2 cellular contexts compared by ENCODE assay signal in the genomic region with DNA sequence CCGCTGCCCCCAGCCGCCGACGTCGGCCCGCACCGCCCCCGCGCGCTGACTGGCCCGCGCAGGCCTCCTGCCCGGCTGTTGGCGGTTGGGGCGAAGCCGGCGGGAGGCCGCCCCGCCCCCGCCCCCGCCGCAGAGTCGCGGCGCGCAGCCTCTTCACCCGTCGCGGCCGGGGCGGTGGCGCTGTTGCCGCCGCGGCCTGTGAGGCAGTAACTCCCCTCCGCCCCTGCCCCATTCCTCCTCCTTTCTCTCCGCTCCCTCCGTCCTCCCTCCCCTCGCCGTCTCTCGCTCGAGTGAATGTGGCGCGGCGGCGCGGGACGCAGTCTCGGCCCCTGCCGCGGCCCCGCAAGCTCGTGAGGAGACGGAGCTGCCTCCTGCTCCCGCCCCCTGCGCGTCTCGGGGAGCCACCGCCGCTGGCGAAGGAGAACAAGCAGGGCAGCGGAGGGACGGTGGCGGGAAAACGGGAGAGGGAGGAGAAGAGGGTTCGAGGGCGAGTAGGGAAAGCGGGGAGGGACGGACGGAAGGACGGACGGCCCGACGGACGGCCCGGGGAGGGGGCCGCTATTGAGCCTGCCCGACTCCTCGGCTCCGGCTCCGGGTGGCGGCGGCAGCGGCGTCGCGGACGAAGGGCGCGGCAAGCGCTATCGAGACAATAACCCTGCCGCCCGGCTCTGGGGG.
A peak's percentile ranks its signal among the peaks of the same experiment; 100 is the strongest.
TF ChIP-seq lines count a peak whose summit lies in the region.

No MANE protein-coding gene starts in this region.

TF ChIP-seq in HEK293, 187 proteins besides CTCF, POLR2A, EP300 and RAD21 (continued from another document and continues in another):
- peak; percentile 63; the same call in 1 of the 2 replicates for TF ChIP-seq ZNF843 (tag by site-specific recombination; IDR thresholded peaks at IDR 0.05)
- TF ChIP-seq HOXA7 (CRISPR knock-in tag; IDR thresholded peaks at IDR 0.05; ENCODE audit: borderline replicate concordance) = no peak
- no peak for TF ChIP-seq ZNF658 (tag by site-specific recombination; IDR thresholded peaks at IDR 0.05)
- TF ChIP-seq RBAK (tag by site-specific recombination; IDR thresholded peaks at IDR 0.05) = no peak
- peak; percentile 87 for TF ChIP-seq ZBTB7A (tag by site-specific recombination; IDR thresholded peaks at IDR 0.05; ENCODE audit: low read depth)
- no peak for TF ChIP-seq ZNF473 (tag by site-specific recombination; IDR thresholded peaks at IDR 0.05)
- TF ChIP-seq ZNF626 (tag by site-specific recombination; IDR thresholded peaks at IDR 0.05) = no peak
- TF ChIP-seq MEIS1 (CRISPR knock-in tag; IDR thresholded peaks at IDR 0.05; ENCODE audit: borderline replicate concordance) = no peak
- peak; percentile 75; the same call in 1 of the 2 replicates for TF ChIP-seq ZNF324 (tag by site-specific recombination; IDR thresholded peaks at IDR 0.05)
- TF ChIP-seq ZNF354C (tag by site-specific recombination; IDR thresholded peaks at IDR 0.05; ENCODE audit: borderline replicate concordance, low read depth) = no peak
- no peak for TF ChIP-seq ZNF211 (tag by site-specific recombination; IDR thresholded peaks at IDR 0.05; ENCODE audit: low read depth)
- peak; percentile 15; the same call in 1 of the 2 replicates for TF ChIP-seq ZNF423 (tag by site-specific recombination; IDR thresholded peaks at IDR 0.05)
- TF ChIP-seq, protein P1, sequence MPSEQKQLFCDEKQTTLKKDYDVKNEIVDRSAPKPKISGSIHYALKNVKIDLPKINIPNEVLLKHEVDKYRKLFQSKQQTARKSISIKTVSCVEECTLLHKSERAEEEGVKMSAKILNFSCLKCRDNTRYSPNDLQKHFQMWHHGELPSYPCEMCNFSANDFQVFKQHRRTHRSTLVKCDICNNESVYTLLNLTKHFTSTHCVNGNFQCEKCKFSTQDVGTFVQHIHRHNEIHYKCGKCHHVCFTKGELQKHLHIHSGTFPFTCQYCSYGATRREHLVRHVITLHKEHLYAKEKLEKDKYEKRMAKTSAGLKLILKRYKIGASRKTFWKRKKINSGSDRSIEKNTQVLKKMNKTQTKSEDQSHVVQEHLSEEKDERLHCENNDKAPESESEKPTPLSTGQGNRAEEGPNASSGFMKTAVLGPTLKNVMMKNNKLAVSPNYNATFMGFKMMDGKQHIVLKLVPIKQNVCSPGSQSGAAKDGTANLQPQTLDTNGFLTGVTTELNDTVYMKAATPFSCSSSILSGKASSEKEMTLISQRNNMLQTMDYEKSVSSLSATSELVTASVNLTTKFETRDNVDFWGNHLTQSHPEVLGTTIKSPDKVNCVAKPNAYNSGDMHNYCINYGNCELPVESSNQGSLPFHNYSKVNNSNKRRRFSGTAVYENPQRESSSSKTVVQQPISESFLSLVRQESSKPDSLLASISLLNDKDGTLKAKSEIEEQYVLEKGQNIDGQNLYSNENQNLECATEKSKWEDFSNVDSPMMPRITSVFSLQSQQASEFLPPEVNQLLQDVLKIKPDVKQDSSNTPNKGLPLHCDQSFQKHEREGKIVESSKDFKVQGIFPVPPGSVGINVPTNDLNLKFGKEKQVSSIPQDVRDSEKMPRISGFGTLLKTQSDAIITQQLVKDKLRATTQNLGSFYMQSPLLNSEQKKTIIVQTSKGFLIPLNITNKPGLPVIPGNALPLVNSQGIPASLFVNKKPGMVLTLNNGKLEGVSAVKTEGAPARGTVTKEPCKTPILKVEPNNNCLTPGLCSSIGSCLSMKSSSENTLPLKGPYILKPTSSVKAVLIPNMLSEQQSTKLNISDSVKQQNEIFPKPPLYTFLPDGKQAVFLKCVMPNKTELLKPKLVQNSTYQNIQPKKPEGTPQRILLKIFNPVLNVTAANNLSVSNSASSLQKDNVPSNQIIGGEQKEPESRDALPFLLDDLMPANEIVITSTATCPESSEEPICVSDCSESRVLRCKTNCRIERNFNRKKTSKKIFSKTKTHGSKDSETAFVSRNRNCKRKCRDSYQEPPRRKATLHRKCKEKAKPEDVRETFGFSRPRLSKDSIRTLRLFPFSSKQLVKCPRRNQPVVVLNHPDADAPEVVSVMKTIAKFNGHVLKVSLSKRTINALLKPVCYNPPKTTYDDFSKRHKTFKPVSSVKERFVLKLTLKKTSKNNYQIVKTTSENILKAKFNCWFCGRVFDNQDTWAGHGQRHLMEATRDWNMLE (tag by site-specific recombination; conservative IDR thresholded peaks at IDR 0.05; ENCODE audit: low read depth) = no peak
- TF ChIP-seq ZNF416 (tag by site-specific recombination; IDR thresholded peaks at IDR 0.05) = no peak
- no peak for TF ChIP-seq ZNF433 (tag by site-specific recombination; IDR thresholded peaks at IDR 0.05; ENCODE audit: low read depth)
- TF ChIP-seq ZNF292 (tag by site-specific recombination; IDR thresholded peaks at IDR 0.05; ENCODE audit: borderline replicate concordance, low read depth) = no peak
- TF ChIP-seq ZNF501 (tag by site-specific recombination; IDR thresholded peaks at IDR 0.05) = peak; percentile 86
- TF ChIP-seq ZSCAN30 (tag by site-specific recombination; IDR thresholded peaks at IDR 0.05) = peak; percentile 71
- peak; percentile 67 for TF ChIP-seq SP3 (tag by site-specific recombination; IDR thresholded peaks at IDR 0.05)
- no peak for TF ChIP-seq ZNF785 (tag by site-specific recombination; IDR thresholded peaks at IDR 0.05)
- TF ChIP-seq ZNF146 (tag by site-specific recombination; IDR thresholded peaks at IDR 0.05) = peak; percentile 60
- peak; percentile 85 for TF ChIP-seq KLF7 (tag by site-specific recombination; IDR thresholded peaks at IDR 0.05; ENCODE audit: borderline replicate concordance)
- TF ChIP-seq ZNF791 (tag by site-specific recombination; IDR thresholded peaks at IDR 0.05) = no peak
- TF ChIP-seq, protein P2, sequence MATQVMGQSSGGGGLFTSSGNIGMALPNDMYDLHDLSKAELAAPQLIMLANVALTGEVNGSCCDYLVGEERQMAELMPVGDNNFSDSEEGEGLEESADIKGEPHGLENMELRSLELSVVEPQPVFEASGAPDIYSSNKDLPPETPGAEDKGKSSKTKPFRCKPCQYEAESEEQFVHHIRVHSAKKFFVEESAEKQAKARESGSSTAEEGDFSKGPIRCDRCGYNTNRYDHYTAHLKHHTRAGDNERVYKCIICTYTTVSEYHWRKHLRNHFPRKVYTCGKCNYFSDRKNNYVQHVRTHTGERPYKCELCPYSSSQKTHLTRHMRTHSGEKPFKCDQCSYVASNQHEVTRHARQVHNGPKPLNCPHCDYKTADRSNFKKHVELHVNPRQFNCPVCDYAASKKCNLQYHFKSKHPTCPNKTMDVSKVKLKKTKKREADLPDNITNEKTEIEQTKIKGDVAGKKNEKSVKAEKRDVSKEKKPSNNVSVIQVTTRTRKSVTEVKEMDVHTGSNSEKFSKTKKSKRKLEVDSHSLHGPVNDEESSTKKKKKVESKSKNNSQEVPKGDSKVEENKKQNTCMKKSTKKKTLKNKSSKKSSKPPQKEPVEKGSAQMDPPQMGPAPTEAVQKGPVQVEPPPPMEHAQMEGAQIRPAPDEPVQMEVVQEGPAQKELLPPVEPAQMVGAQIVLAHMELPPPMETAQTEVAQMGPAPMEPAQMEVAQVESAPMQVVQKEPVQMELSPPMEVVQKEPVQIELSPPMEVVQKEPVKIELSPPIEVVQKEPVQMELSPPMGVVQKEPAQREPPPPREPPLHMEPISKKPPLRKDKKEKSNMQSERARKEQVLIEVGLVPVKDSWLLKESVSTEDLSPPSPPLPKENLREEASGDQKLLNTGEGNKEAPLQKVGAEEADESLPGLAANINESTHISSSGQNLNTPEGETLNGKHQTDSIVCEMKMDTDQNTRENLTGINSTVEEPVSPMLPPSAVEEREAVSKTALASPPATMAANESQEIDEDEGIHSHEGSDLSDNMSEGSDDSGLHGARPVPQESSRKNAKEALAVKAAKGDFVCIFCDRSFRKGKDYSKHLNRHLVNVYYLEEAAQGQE (tag by site-specific recombination; IDR thresholded peaks at IDR 0.05) = no peak
- peak; percentile 67 for TF ChIP-seq ZFP69B (tag by site-specific recombination; IDR thresholded peaks at IDR 0.05)
- TF ChIP-seq ZNF549 (tag by site-specific recombination; IDR thresholded peaks at IDR 0.05) = no peak

TF ChIP-seq in SK-N-SH, 30 proteins besides CTCF, POLR2A, EP300 and RAD21 (continued from another document and continues in another):
- TF ChIP-seq, protein P3, sequence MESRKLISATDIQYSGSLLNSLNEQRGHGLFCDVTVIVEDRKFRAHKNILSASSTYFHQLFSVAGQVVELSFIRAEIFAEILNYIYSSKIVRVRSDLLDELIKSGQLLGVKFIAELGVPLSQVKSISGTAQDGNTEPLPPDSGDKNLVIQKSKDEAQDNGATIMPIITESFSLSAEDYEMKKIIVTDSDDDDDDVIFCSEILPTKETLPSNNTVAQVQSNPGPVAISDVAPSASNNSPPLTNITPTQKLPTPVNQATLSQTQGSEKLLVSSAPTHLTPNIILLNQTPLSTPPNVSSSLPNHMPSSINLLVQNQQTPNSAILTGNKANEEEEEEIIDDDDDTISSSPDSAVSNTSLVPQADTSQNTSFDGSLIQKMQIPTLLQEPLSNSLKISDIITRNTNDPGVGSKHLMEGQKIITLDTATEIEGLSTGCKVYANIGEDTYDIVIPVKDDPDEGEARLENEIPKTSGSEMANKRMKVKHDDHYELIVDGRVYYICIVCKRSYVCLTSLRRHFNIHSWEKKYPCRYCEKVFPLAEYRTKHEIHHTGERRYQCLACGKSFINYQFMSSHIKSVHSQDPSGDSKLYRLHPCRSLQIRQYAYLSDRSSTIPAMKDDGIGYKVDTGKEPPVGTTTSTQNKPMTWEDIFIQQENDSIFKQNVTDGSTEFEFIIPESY (IDR thresholded peaks at IDR 0.05; ENCODE audit: borderline replicate concordance, low read depth) = no peak
- TF ChIP-seq, protein P4, sequence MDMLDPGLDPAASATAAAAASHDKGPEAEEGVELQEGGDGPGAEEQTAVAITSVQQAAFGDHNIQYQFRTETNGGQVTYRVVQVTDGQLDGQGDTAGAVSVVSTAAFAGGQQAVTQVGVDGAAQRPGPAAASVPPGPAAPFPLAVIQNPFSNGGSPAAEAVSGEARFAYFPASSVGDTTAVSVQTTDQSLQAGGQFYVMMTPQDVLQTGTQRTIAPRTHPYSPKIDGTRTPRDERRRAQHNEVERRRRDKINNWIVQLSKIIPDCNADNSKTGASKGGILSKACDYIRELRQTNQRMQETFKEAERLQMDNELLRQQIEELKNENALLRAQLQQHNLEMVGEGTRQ (IDR thresholded peaks at IDR 0.05; ENCODE audit: borderline replicate concordance, low read depth, low read length) = no peak
- TF ChIP-seq GABPA (IDR thresholded peaks at IDR 0.05; ENCODE audit: low read depth) (no peak), NFIC (IDR thresholded peaks at IDR 0.05; ENCODE audit: borderline replicate concordance) (no peak), TEAD4 (IDR thresholded peaks at IDR 0.05; ENCODE audit: borderline replicate concordance, insufficient read depth) (no peak), TAF1 (IDR thresholded peaks at IDR 0.05; ENCODE audit: borderline replicate concordance, low read depth, low read length) (peak; percentile 82), POLR2AphosphoS5 (IDR thresholded peaks at IDR 0.05; ENCODE audit: low read depth, low read length) (peak; percentile 78), TCF12 (IDR thresholded peaks at IDR 0.05) (peak; percentile 19; the same call in 1 of the 2 replicates), ELF1 (IDR thresholded peaks at IDR 0.05) (0 out of 2 replicates have a peak, but pooled peaks have one; percentile 3), MXI1 (IDR thresholded peaks at IDR 0.05; ENCODE audit: low read depth, low read length) (no peak), RCOR1 (IDR thresholded peaks at IDR 0.05; ENCODE audit: low read length) (peak; percentile 61), FOSL2 (IDR thresholded peaks at IDR 0.05; ENCODE audit: borderline replicate concordance, low read depth) (no peak), JUND (IDR thresholded peaks at IDR 0.05) (no peak), NRF1 (IDR thresholded peaks at IDR 0.05; ENCODE audit: low read depth, low read length) (peak; percentile 67), MEF2A (IDR thresholded peaks at IDR 0.05; ENCODE audit: borderline replicate concordance, low read depth) (no peak), GATA2 (CRISPR knock-in tag; IDR thresholded peaks at IDR 0.05) (no peak), CHD2 (IDR thresholded peaks at IDR 0.05; ENCODE audit: low read length, partially characterized antibody) (no peak), RFX5 (IDR thresholded peaks at IDR 0.05; ENCODE audit: low read length) (no peak)
- TF ChIP-seq, protein P5, sequence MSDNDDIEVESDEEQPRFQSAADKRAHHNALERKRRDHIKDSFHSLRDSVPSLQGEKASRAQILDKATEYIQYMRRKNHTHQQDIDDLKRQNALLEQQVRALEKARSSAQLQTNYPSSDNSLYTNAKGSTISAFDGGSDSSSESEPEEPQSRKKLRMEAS (IDR thresholded peaks at IDR 0.05; ENCODE audit: low read depth) = peak; percentile 55; the same call in 1 of the 2 replicates
- TF ChIP-seq, protein P2 (IDR thresholded peaks at IDR 0.05; ENCODE audit: low read depth, low read length) = 0 out of 2 replicates have a peak, but pooled peaks have one; percentile 22
- TF ChIP-seq, protein P6, sequence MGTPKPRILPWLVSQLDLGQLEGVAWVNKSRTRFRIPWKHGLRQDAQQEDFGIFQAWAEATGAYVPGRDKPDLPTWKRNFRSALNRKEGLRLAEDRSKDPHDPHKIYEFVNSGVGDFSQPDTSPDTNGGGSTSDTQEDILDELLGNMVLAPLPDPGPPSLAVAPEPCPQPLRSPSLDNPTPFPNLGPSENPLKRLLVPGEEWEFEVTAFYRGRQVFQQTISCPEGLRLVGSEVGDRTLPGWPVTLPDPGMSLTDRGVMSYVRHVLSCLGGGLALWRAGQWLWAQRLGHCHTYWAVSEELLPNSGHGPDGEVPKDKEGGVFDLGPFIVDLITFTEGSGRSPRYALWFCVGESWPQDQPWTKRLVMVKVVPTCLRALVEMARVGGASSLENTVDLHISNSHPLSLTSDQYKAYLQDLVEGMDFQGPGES (IDR thresholded peaks at IDR 0.05; ENCODE audit: low read depth, low read length) = no peak
- TF ChIP-seq, protein P7, sequence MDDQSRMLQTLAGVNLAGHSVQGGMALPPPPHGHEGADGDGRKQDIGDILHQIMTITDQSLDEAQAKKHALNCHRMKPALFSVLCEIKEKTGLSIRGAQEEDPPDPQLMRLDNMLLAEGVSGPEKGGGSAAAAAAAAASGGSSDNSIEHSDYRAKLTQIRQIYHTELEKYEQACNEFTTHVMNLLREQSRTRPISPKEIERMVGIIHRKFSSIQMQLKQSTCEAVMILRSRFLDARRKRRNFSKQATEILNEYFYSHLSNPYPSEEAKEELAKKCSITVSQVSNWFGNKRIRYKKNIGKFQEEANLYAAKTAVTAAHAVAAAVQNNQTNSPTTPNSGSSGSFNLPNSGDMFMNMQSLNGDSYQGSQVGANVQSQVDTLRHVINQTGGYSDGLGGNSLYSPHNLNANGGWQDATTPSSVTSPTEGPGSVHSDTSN (IDR thresholded peaks at IDR 0.05) = no peak; the same call in 1 of the 2 replicates
